ENCODE assay signal across 23 cellular contexts in genomic region chr13:95937700-95938320, GRCh38.
"Had no signal": no experiment of that assay in that cellular context is flagged by ENCODE, and none has a peak within 500 bp of the region (broad histone marks: within the 10 kb centered on the region; RNA-seq: fewer than 3 reads in every experiment).

No MANE protein-coding gene starts in this region.

- H3K4me1 Mint-ChIP-seq: natural killer cell; stimulated activated effector memory CD8-positive, alpha-beta T cell treated with anti-CD3 and anti-CD28 coated beads, Interleukin-12 subunit alpha, Interleukin-12 subunit beta, amount 100 ng/mL, for 72 hours had no signal

- FAIRE-seq: keratinocyte had no signal

- H3K27ac Mint-ChIP-seq: natural killer cell; stimulated activated effector memory CD8-positive, alpha-beta T cell treated with anti-CD3 and anti-CD28 coated beads, Interleukin-12 subunit alpha, Interleukin-12 subunit beta, amount 100 ng/mL, for 72 hours; type B pancreatic cell had no signal

- DNase-seq: dorsolateral prefrontal cortex; effector CD4-positive, alpha-beta T cell; foreskin fibroblast; gastrocnemius medialis; head of caudate nucleus; left ventricle myocardium superior; lower lobe of right lung; natural killer cell; occipital lobe; ovary; posterior cingulate gyrus; psoas muscle; right cardiac atrium; sigmoid colon; stimulated activated CD4-positive, alpha-beta T cell treated with anti-CD3 and anti-CD28 coated beads, Interleukin-2, amount 100 ng/mL, for 24 hours; stimulated activated CD4-positive, alpha-beta T cell treated with anti-CD3 and anti-CD28 coated beads, Interleukin-4, amount 100 ng/mL, for 24 hours; stimulated activated naive CD4-positive, alpha-beta T cell treated with Interleukin-2 at 50 U/mL for 16 hours; stomach; thyroid gland had no signal

- H3K9me3 Mint-ChIP-seq: stimulated activated effector memory CD8-positive, alpha-beta T cell treated with anti-CD3 and anti-CD28 coated beads, Interleukin-12 subunit alpha, Interleukin-12 subunit beta, amount 100 ng/mL, for 72 hours; type B pancreatic cell had no signal

- H3K27me3 Mint-ChIP-seq: type B pancreatic cell had no signal

- H3K9me3 ChIP-seq: gastrocnemius medialis, lower lobe of right lung, psoas muscle, sigmoid colon, thyroid gland had no signal

- H3K27ac ChIP-seq: dorsolateral prefrontal cortex, gastrocnemius medialis, lower lobe of right lung, ovary, psoas muscle, sigmoid colon, stomach, thyroid gland had no signal

- H3K27me3 ChIP-seq: dorsolateral prefrontal cortex, gastrocnemius medialis, ovary, sigmoid colon, stomach, thyroid gland had no signal

- H3K4me3 ChIP-seq: dorsolateral prefrontal cortex, gastrocnemius medialis, lower lobe of right lung, ovary, psoas muscle, sigmoid colon, stomach, thyroid gland had no signal

- H3K4me3 Mint-ChIP-seq: natural killer cell; stimulated activated effector memory CD8-positive, alpha-beta T cell treated with anti-CD3 and anti-CD28 coated beads, Interleukin-12 subunit alpha, Interleukin-12 subunit beta, amount 100 ng/mL, for 72 hours; type B pancreatic cell had no signal

- ATAC-seq: esophagus mucosa; gastrocnemius medialis; left ventricle myocardium superior; lower lobe of right lung; natural killer cell; psoas muscle; right cardiac atrium; stimulated activated effector memory CD8-positive, alpha-beta T cell treated with anti-CD3 and anti-CD28 coated beads, Interleukin-12 subunit alpha, Interleukin-12 subunit beta, amount 100 ng/mL, for 72 hours had no signal

- H3K36me3 Mint-ChIP-seq: natural killer cell; stimulated activated effector memory CD8-positive, alpha-beta T cell treated with anti-CD3 and anti-CD28 coated beads, Interleukin-12 subunit alpha, Interleukin-12 subunit beta, amount 100 ng/mL, for 72 hours had no signal

- H3K4me1 ChIP-seq: gastrocnemius medialis, lower lobe of right lung, psoas muscle, sigmoid colon, stomach, thyroid gland had no signal

- H3K36me3 ChIP-seq: ovary had no signal
